In genomic region chr12:48489012-48489411, GRCh38 we compare ENCODE assay signal across 9 cellular contexts. TPM values are rescaled to one million over a fixed set of nuclear protein-coding genes. Genes with fewer than 3 reads are reported as not detected.
DNase-seq lines count a peak whose midpoint lies in the region; ATAC-seq and TF ChIP-seq lines count a peak whose summit lies in the region.
"Had no signal": no experiment of that assay in that cellular context is flagged by ENCODE, and none has a peak within 500 bp of the region (broad histone marks: within the 10 kb centered on the region; RNA-seq: fewer than 3 reads in every experiment).

No MANE protein-coding gene starts in this region.

- no peaks in the 10 kb centered on the region for H3K27me3 ChIP-seq in BJ (ENCODE audit: control insufficient read depth, insufficient read depth, low read length)
- peaks cover 29% of the 10 kb centered on the region for H3K27me3 ChIP-seq in adipocyte (replicated peaks; ENCODE audit: control insufficient read depth, insufficient read depth, low read length)
- no peaks in the 10 kb centered on the region; the same call in 1 of the 2 replicates for H3K27me3 ChIP-seq in BE2C

- ATAC-seq in HG02970 (IDR thresholded peaks at IDR 0.05; ENCODE audit: low FRiP score, unreplicated experiment) (peak; percentile 89), GM18873 (IDR thresholded peaks at IDR 0.05; ENCODE audit: low FRiP score, unreplicated experiment) (no peak)
- ATAC-seq: CD8-positive, alpha-beta T cell had no signal

- peak; percentile 7 for DNase-seq in BJ (ENCODE audit: low read depth)
- DNase-seq in GM19238 (ENCODE audit: insufficient read length, low spot score) = peak; percentile 8
- peak; percentile 2 for DNase-seq in adipocyte (ENCODE audit: low read depth)
- DNase-seq in BE2C = no peak
- no peak for DNase-seq in HuH-7.5 (ENCODE audit: low spot score)
- DNase-seq in HEK293T (ENCODE audit: extremely low spot score) = no peak
- DNase-seq: CD8-positive, alpha-beta T cell had no signal

- H3K9me3 ChIP-seq in adipocyte (ENCODE audit: control insufficient read depth, low read length) (no peaks in the 10 kb centered on the region), BE2C (no peaks in the 10 kb centered on the region)

- H3K4me1 ChIP-seq in adipocyte (ENCODE audit: control insufficient read depth, insufficient read depth, low read length) = no peaks in the 10 kb centered on the region
- H3K4me1 ChIP-seq in BE2C = no peaks in the 10 kb centered on the region

- TF ChIP-seq CTCF in BJ (IDR thresholded peaks at IDR 0.05; ENCODE audit: insufficient read depth, low read depth, low read length) (no peak), BE2C (IDR thresholded peaks at IDR 0.05; ENCODE audit: low read depth, low read length) (no peak)

- H3K9ac ChIP-seq in adipocyte (ENCODE audit: low read length) = no peak overlapping the region

- no peak overlapping the region for H3K4me3 ChIP-seq in BJ (ENCODE audit: low read depth, low read length)
- H3K4me3 ChIP-seq in adipocyte (ENCODE audit: low read length) = no peak overlapping the region
- H3K4me3 ChIP-seq in BE2C (ENCODE audit: low read depth, low read length) = no peak overlapping the region

- CTCF ChIA-PET in BJ (lab: Yijun Ruan, JAX) (no interaction called here), HEK293T (lab: Yijun Ruan, JAX) (interaction anchor here (0.6 to 0.7 kb wide), 2 partner anchors 150 to 291 kb away, joined by 3 read pairs; no protein-coding TSS in a partner anchor)

- POLR2A ChIA-PET in BJ (lab: Charles Lee) = no interaction called here
- POLR2A ChIA-PET in HEK293T (lab: Yijun Ruan, JAX) = no interaction called here

- no peaks in the 10 kb centered on the region for H3K36me3 ChIP-seq in BJ (ENCODE audit: control insufficient read depth, insufficient read depth, low read length)
- H3K36me3 ChIP-seq in adipocyte (ENCODE audit: control insufficient read depth, insufficient read depth, low read length, severe bottlenecking) = no peaks in the 10 kb centered on the region
- H3K36me3 ChIP-seq in BE2C = no peaks in the 10 kb centered on the region

TF ChIP-seq in HEK293T, 16 proteins besides CTCF, POLR2A, EP300 and RAD21:
- TF ChIP-seq FOXM1 (IDR thresholded peaks at IDR 0.05; ENCODE audit: borderline replicate concordance) (no peak), BHLHE40 (IDR thresholded peaks at IDR 0.05; ENCODE audit: borderline replicate concordance) (no peak), SP1 (IDR thresholded peaks at IDR 0.05) (no peak), ZNF384 (IDR thresholded peaks at IDR 0.05) (no peak), LEF1 (IDR thresholded peaks at IDR 0.05; ENCODE audit: borderline replicate concordance) (no peak), HDGF (IDR thresholded peaks at IDR 0.05; ENCODE audit: borderline replicate concordance) (no peak), FOXA1 (IDR thresholded peaks at IDR 0.05) (no peak), TARDBP (IDR thresholded peaks at IDR 0.05) (no peak), FOXK2 (IDR thresholded peaks at IDR 0.05) (no peak), ELF4 (IDR thresholded peaks at IDR 0.05) (no peak), NFRKB (IDR thresholded peaks at IDR 0.05) (no peak), CTBP1 (IDR thresholded peaks at IDR 0.05; ENCODE audit: borderline replicate concordance) (no peak), ARNT (IDR thresholded peaks at IDR 0.05) (no peak), L3MBTL2 (conservative IDR thresholded peaks at IDR 0.05) (no peak), SUZ12 (IDR thresholded peaks at IDR 0.05) (no peak)
- TF ChIP-seq, protein P1, sequence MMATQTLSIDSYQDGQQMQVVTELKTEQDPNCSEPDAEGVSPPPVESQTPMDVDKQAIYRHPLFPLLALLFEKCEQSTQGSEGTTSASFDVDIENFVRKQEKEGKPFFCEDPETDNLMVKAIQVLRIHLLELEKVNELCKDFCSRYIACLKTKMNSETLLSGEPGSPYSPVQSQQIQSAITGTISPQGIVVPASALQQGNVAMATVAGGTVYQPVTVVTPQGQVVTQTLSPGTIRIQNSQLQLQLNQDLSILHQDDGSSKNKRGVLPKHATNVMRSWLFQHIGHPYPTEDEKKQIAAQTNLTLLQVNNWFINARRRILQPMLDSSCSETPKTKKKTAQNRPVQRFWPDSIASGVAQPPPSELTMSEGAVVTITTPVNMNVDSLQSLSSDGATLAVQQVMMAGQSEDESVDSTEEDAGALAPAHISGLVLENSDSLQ (IDR thresholded peaks at IDR 0.05) = no peak
TF ChIP-seq in HEK293T: peak in this region for 0.

RNA-seq across cellular contexts. Expression of gene C12orf54, which starts 6.7 kb away (rescaled TPM):
- not detected in 2 replicates for polyA plus RNA-seq in BJ (2011; rRNA removed)
- polyA minus RNA-seq in BJ (2011; rRNA and poly(A)+ RNA removed) = not detected in 2 replicates
- not detected for polyA plus RNA-seq in BE2C (2012; ENCODE audit: insufficient read depth, insufficient read length, low read depth)

RNA-seq across cellular contexts. Expression of gene ANP32D, which starts 16.7 kb away (rescaled TPM):
- polyA plus RNA-seq in BJ (2011; rRNA removed) = not detected in 2 replicates
- polyA minus RNA-seq in BJ (2011; rRNA and poly(A)+ RNA removed) = not detected in 2 replicates
- not detected for polyA plus RNA-seq in BE2C (2012; ENCODE audit: insufficient read depth, insufficient read length, low read depth)

RNA-seq across cellular contexts. Expression of gene OR8S1, which starts 36.4 kb away (rescaled TPM):
- not detected in 2 replicates for polyA plus RNA-seq in BJ (2011; rRNA removed)
- not detected in 2 replicates for polyA minus RNA-seq in BJ (2011; rRNA and poly(A)+ RNA removed)
- polyA plus RNA-seq in BE2C (2012; ENCODE audit: insufficient read depth, insufficient read length, low read depth) = not detected

Comparison
In these comparisons a context has a peak if more than half of its experiments do, and no peak if none do; other contexts are left out.
1. DNase-seq: peak in BJ (single experiment), GM19238 (single experiment) and adipocyte (single experiment); none in BE2C (single experiment), HuH-7.5 (single experiment) and HEK293T (single experiment).